9 cellular contexts compared by ENCODE assay signal in the genomic region with DNA sequence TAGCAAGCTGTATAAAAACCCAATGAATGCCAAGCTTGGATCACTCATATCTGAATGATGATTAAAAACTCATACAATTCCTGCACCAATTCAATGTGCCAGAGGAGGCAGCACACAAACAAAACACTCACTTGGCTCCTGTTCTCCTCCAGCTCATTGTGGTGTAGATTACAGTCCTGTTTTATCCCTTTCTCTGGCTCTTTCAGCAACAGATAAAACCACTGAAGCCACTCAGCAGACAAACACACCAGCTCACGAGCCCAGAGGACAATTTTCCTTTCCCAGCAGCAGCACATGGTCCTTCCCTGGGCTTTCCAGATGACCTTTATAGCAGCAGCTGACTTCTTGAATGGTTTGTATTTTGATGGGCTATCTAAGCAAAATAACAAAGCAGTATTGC.
A peak's percentile ranks its signal among the peaks of the same experiment; 100 is the strongest.
DNase-seq lines count a peak whose midpoint lies in the region; ATAC-seq, FAIRE-seq and TF ChIP-seq lines count a peak whose summit lies in the region.
"Had no signal": no experiment of that assay in that cellular context is flagged by ENCODE, and none has a peak within 500 bp of the region (broad histone marks: within the 10 kb centered on the region; RNA-seq: fewer than 3 reads in every experiment).

No MANE protein-coding gene starts in this region.

- H3K27me3 Mint-ChIP-seq in Calu3 (ENCODE audit: unreplicated experiment), result peaks cover 11% of the 10 kb centered on the region

- intact Hi-C loops in Calu3 (cut with micrococcal nuclease; ENCODE audit: unreplicated experiment) (loop anchor here (5.0 kb wide), 1 partner anchor 153 kb away; a partner anchor contains a TSS), lower lobe of right lung (cut with DNase I) (no loop called here)

- no peak overlapping the region for H3K27ac Mint-ChIP-seq in Calu3 (ENCODE audit: unreplicated experiment)

- H3K9me3 ChIP-seq in lower lobe of right lung, result no peaks in the 10 kb centered on the region

- H3K27me3 ChIP-seq in lower lobe of right lung (ENCODE audit: low read depth), result no peaks in the 10 kb centered on the region

- no TSS peak for BruUV-seq in Calu3 (replicated peaks; lab: Mats Ljungman, UMichigan)

- no peak overlapping the region for H3K4me3 Mint-ChIP-seq in Calu3 (ENCODE audit: low read depth, unreplicated experiment)
- H3K4me3 Mint-ChIP-seq: central memory CD8-positive, alpha-beta T cell had no signal

- H3K27ac ChIP-seq in lower lobe of right lung, result no peak overlapping the region

- in situ Hi-C loops in astrocyte of the cerebellum (cut with HindIII; ENCODE audit: low sequenced_read_pairs), result no loop called here

- TF ChIP-seq CTCF in Calu3 (IDR thresholded peaks at IDR 0.05; ENCODE audit: unreplicated experiment) (peak; percentile 13), astrocyte of the cerebellum (IDR thresholded peaks at IDR 0.05; ENCODE audit: low read depth, low read length, missing control alignments) (peak; percentile 65), lower lobe of right lung (IDR thresholded peaks at IDR 0.05) (peak; percentile 41)

- no peaks in the 10 kb centered on the region for H3K36me3 Mint-ChIP-seq in Calu3 (ENCODE audit: insufficient read depth, unreplicated experiment)

- peak; percentile 29 for DNase-seq in Calu3
- DNase-seq in Jurkat, Clone E6-1 (ENCODE audit: low read depth, low spot score), result peak; percentile 7
- peak; percentile 37 for DNase-seq in astrocyte of the cerebellum (ENCODE audit: low read depth)
- no peak for DNase-seq in lower lobe of right lung
- DNase-seq in 8988T, result no peak
- DNase-seq in HTR-8/SVneo (ENCODE audit: insufficient read length, low spot score), result no peak

- no peaks in the 10 kb centered on the region for H3K4me1 ChIP-seq in lower lobe of right lung

- no peak overlapping the region for H3K4me3 ChIP-seq in Jurkat, Clone E6-1 (ENCODE audit: low read length)
- no peak overlapping the region for H3K4me3 ChIP-seq in astrocyte of the cerebellum (ENCODE audit: low read depth, low read length)
- no peak overlapping the region for H3K4me3 ChIP-seq in lower lobe of right lung

- FAIRE-seq in HTR-8/SVneo (lab: Jason Lieb, UNC), result no peak

- no peak for ATAC-seq in lower lobe of right lung
- ATAC-seq in GM18517 (IDR thresholded peaks at IDR 0.05; ENCODE audit: unreplicated experiment), result no peak
- ATAC-seq in GM19463 (IDR thresholded peaks at IDR 0.05; ENCODE audit: unreplicated experiment), result no peak

- H3K9me3 Mint-ChIP-seq in Calu3 (ENCODE audit: low read depth, unreplicated experiment), result no peaks in the 10 kb centered on the region
- H3K9me3 Mint-ChIP-seq: central memory CD8-positive, alpha-beta T cell had no signal

- no peaks in the 10 kb centered on the region for H3K4me1 Mint-ChIP-seq in Calu3 (ENCODE audit: low read depth, unreplicated experiment)
- H3K4me1 Mint-ChIP-seq: central memory CD8-positive, alpha-beta T cell had no signal

- CTCF ChIA-PET in Calu3 (lab: Charles Lee), result interaction anchor here (0.8 to 1.3 kb wide), 3 partner anchors 152 to 170 kb away, joined by 3 to 10 read pairs (median 5); a partner anchor contains a TSS

- H3K36me3 ChIP-seq in lower lobe of right lung, result no peaks in the 10 kb centered on the region

Comparison
In these comparisons a context has a peak if more than half of its experiments do, and no peak if none do; other contexts are left out.
1. DNase-seq: peak in Calu3 (single experiment), Jurkat, Clone E6-1 (single experiment) and astrocyte of the cerebellum (single experiment); none in lower lobe of right lung (single experiment), 8988T (single experiment) and HTR-8/SVneo (single experiment).
2. CTCF ChIP-seq: peak in every context shown above with its lines; median percentile 65 in astrocyte of the cerebellum; 41 in lower lobe of right lung; 13 in Calu3.